In the genomic region with DNA sequence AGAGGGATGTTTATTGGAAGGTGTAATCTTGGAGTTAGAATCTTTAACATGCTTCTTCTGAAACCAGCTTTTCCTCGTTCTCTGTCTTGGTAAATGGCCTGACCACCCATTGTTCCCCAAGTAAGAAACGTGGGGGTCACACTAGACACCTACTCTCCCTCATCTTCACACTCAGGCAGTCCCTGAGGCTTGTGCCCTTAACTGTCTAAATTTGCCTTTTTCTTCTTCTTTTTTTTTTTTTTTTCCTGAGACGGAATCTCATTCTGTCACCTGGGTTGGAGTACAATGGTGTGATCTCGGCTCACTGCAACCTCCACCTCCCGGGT, we compare ENCODE assay signal across 17 cellular contexts. TPM values are rescaled to one million over a fixed set of nuclear protein-coding genes. Genes with fewer than 3 reads are reported as not detected.
DNase-seq lines count a peak whose midpoint lies in the region; ATAC-seq and TF ChIP-seq lines count a peak whose summit lies in the region.
"Had no signal": no experiment of that assay in that cellular context is flagged by ENCODE, and none has a peak within 500 bp of the region (broad histone marks: within the 10 kb centered on the region; RNA-seq: fewer than 3 reads in every experiment).

No MANE protein-coding gene starts in this region.

- H3K27me3 ChIP-seq in tibial artery, result peaks cover 0 to 6% of the 10 kb centered on the region in 2 donors
- H3K27me3 ChIP-seq: spleen, upper lobe of left lung had no signal

- H3K4me1 ChIP-seq in HEK293 (ENCODE audit: control insufficient read depth, insufficient read depth, low read length) (no peaks in the 10 kb centered on the region), tibial artery (peaks cover 0 to 6% (median 5%) of the 10 kb centered on the region in 4 donors)

- peaks cover 9% of the 10 kb centered on the region for H3K4me1 Mint-ChIP-seq in activated CD8-positive, alpha-beta T cell treated with anti-CD3 and anti-CD28 coated beads for 36 hours (ENCODE audit: low read depth)
- peaks cover 19% of the 10 kb centered on the region for H3K4me1 Mint-ChIP-seq in activated CD8-positive, alpha-beta T cell treated with anti-CD3 and anti-CD28 coated beads, Interleukin-2, amount 10 ng/mL, durations not matched to agents 7 days and 5 days (ENCODE audit: low read depth)
- H3K4me1 Mint-ChIP-seq in stimulated activated memory B cell treated with anti-CD40 and anti-IgM and Interleukin-4, amounts not matched to agents 10 μg/mL and 1 μg/mL and 100 μg/mL, for 72 hours, result peaks cover 46% of the 10 kb centered on the region

- DNase-seq in activated CD8-positive, alpha-beta T cell treated with anti-CD3 and anti-CD28 coated beads for 36 hours, result no peak
- DNase-seq in activated CD8-positive, alpha-beta T cell treated with anti-CD3 and anti-CD28 coated beads, Interleukin-2, amount 10 ng/mL, durations not matched to agents 7 days and 5 days, result no peak
- DNase-seq in NCI-H1417 (lab: John Stamatoyannopoulos, UW) (no peak), activated T-cell treated with anti-CD3 and anti-CD28 coated beads for 4 hours (no peak), tibial artery (no peak)
- DNase-seq: NCI-H1436 treated with DMSO at 0.1 percent for 48 hours, NCI-H526 treated with DMSO at 0.1 percent for 48 hours, spleen had no signal

- peak; percentile 36 for TF ChIP-seq CTCF in activated CD8-positive, alpha-beta T cell treated with anti-CD3 and anti-CD28 coated beads for 36 hours (IDR thresholded peaks at IDR 0.05)
- no peak for TF ChIP-seq CTCF in HEK293 (tag by site-specific recombination; IDR thresholded peaks at IDR 0.05)
- peak; percentile 52; the same call in 1 of the 2 replicates for TF ChIP-seq CTCF in VCaP (conservative IDR thresholded peaks at IDR 0.05)
- no peak for TF ChIP-seq CTCF in tibial artery (IDR thresholded peaks at IDR 0.05)

- H3K4me3 ChIP-seq in HEK293 (ENCODE audit: low read depth, low read length) (no peak overlapping the region), tibial artery (no peak overlapping the region)
- H3K4me3 ChIP-seq: A549, upper lobe of left lung had no signal

- H3K36me3 ChIP-seq in HEK293 (ENCODE audit: control insufficient read depth in 2 of 2, insufficient read depth in 1 of 2, low read length in 2 of 2) (no peaks in the 10 kb centered on the region), tibial artery (no peaks in the 10 kb centered on the region)
- H3K36me3 ChIP-seq: spleen, upper lobe of left lung had no signal

- POLR2A ChIA-PET in activated CD8-positive, alpha-beta T cell treated with anti-CD3 and anti-CD28 coated beads for 36 hours (lab: Charles Lee), result interaction anchor here (1.3 kb wide), 1 partner anchor 248 kb away, joined by 4 read pairs; no protein-coding TSS in a partner anchor
- POLR2A ChIA-PET in activated CD8-positive, alpha-beta T cell treated with anti-CD3 and anti-CD28 coated beads, Interleukin-2, amount 10 ng/mL, durations not matched to agents 7 days and 5 days (lab: Charles Lee), result no interaction called here
- POLR2A ChIA-PET in HEK293 (lab: Yijun Ruan, JAX), result interaction anchor here (0.7 to 1.3 kb wide), 3 partner anchors 61 to 247 kb away, joined by 3 to 8 read pairs (median 6); no protein-coding TSS in a partner anchor

- peaks cover 2% of the 10 kb centered on the region for H3K36me3 Mint-ChIP-seq in activated CD8-positive, alpha-beta T cell treated with anti-CD3 and anti-CD28 coated beads for 36 hours (ENCODE audit: low read depth)
- H3K36me3 Mint-ChIP-seq in activated CD8-positive, alpha-beta T cell treated with anti-CD3 and anti-CD28 coated beads, Interleukin-2, amount 10 ng/mL, durations not matched to agents 7 days and 5 days (ENCODE audit: low read depth), result peaks cover 3% of the 10 kb centered on the region
- H3K36me3 Mint-ChIP-seq in stimulated activated memory B cell treated with anti-CD40 and anti-IgM and Interleukin-4, amounts not matched to agents 10 μg/mL and 1 μg/mL and 100 μg/mL, for 72 hours, result no peaks in the 10 kb centered on the region
- H3K36me3 Mint-ChIP-seq: CD8-positive, alpha-beta memory T cell had no signal

- H3K27ac Mint-ChIP-seq in activated CD8-positive, alpha-beta T cell treated with anti-CD3 and anti-CD28 coated beads for 36 hours, result no peak overlapping the region
- H3K27ac Mint-ChIP-seq in activated CD8-positive, alpha-beta T cell treated with anti-CD3 and anti-CD28 coated beads, Interleukin-2, amount 10 ng/mL, durations not matched to agents 7 days and 5 days, result no peak overlapping the region
- peak overlapping the region; percentile 68 for H3K27ac Mint-ChIP-seq in stimulated activated memory B cell treated with anti-CD40 and anti-IgM and Interleukin-4, amounts not matched to agents 10 μg/mL and 1 μg/mL and 100 μg/mL, for 72 hours
- H3K27ac Mint-ChIP-seq: activated CD4-positive, alpha-beta T cell treated with anti-CD3 and anti-CD28 coated beads, Interleukin-2, amount 10 ng/mL, durations not matched to agents 24 days and 14 days; activated CD8-positive, alpha-beta memory T cell treated with anti-CD3 and anti-CD28 coated beads, Interleukin-2, amount 10 ng/mL, durations not matched to agents 7 days and 5 days had no signal

- ATAC-seq in activated CD8-positive, alpha-beta T cell treated with anti-CD3 and anti-CD28 coated beads for 36 hours, result no peak
- no peak for ATAC-seq in activated CD8-positive, alpha-beta T cell treated with anti-CD3 and anti-CD28 coated beads, Interleukin-2, amount 10 ng/mL, durations not matched to agents 7 days and 5 days
- ATAC-seq in stimulated activated memory B cell treated with anti-CD40 and anti-IgM and Interleukin-4, amounts not matched to agents 10 μg/mL and 1 μg/mL and 100 μg/mL, for 72 hours, result peak; percentile 43

- intact Hi-C loops in activated CD8-positive, alpha-beta T cell treated with anti-CD3 and anti-CD28 coated beads for 36 hours (cut with micrococcal nuclease), result loop anchor here (1.0 kb wide), 1 partner anchor 248 kb away; no protein-coding TSS in a partner anchor
- intact Hi-C loops in tibial artery (cut with DNase I; ENCODE audit: low total_unique reads), result loop anchor here (1.0 kb wide), 1 partner anchor 247 kb away; no protein-coding TSS in a partner anchor

- peaks cover 2% of the 10 kb centered on the region for H3K27me3 Mint-ChIP-seq in activated CD8-positive, alpha-beta T cell treated with anti-CD3 and anti-CD28 coated beads for 36 hours
- H3K27me3 Mint-ChIP-seq in activated CD8-positive, alpha-beta T cell treated with anti-CD3 and anti-CD28 coated beads, Interleukin-2, amount 10 ng/mL, durations not matched to agents 7 days and 5 days (ENCODE audit: low read depth), result peaks cover 12% of the 10 kb centered on the region
- no peaks in the 10 kb centered on the region for H3K27me3 Mint-ChIP-seq in stimulated activated memory B cell treated with anti-CD40 and anti-IgM and Interleukin-4, amounts not matched to agents 10 μg/mL and 1 μg/mL and 100 μg/mL, for 72 hours
- H3K27me3 Mint-ChIP-seq: activated CD8-positive, alpha-beta memory T cell treated with anti-CD3 and anti-CD28 coated beads, Interleukin-2, amount 10 ng/mL, durations not matched to agents 7 days and 5 days had no signal

- H3K27ac ChIP-seq in HEK293 (ENCODE audit: extremely low read depth, low read depth, low read length) (no peak overlapping the region), VCaP (no peak overlapping the region), tibial artery (no peak overlapping the region)
- H3K27ac ChIP-seq: HL-60, spleen, upper lobe of left lung had no signal

- H3K9me3 ChIP-seq in HEK293 (ENCODE audit: control insufficient read depth, insufficient read depth, low read depth, low read length), result no peaks in the 10 kb centered on the region
- no peaks in the 10 kb centered on the region for H3K9me3 ChIP-seq in tibial artery

- peaks cover 4% of the 10 kb centered on the region for H3K9me3 Mint-ChIP-seq in activated CD8-positive, alpha-beta T cell treated with anti-CD3 and anti-CD28 coated beads for 36 hours
- peaks cover 6% of the 10 kb centered on the region for H3K9me3 Mint-ChIP-seq in activated CD8-positive, alpha-beta T cell treated with anti-CD3 and anti-CD28 coated beads, Interleukin-2, amount 10 ng/mL, durations not matched to agents 7 days and 5 days (ENCODE audit: insufficient read depth)
- peaks cover 3% of the 10 kb centered on the region for H3K9me3 Mint-ChIP-seq in stimulated activated memory B cell treated with anti-CD40 and anti-IgM and Interleukin-4, amounts not matched to agents 10 μg/mL and 1 μg/mL and 100 μg/mL, for 72 hours
- H3K9me3 Mint-ChIP-seq: activated CD4-positive, alpha-beta T cell treated with anti-CD3 and anti-CD28 coated beads, Interleukin-2, amount 10 ng/mL, durations not matched to agents 24 days and 14 days had no signal

- no peak overlapping the region for H3K4me3 Mint-ChIP-seq in activated CD8-positive, alpha-beta T cell treated with anti-CD3 and anti-CD28 coated beads for 36 hours
- no peak overlapping the region for H3K4me3 Mint-ChIP-seq in activated CD8-positive, alpha-beta T cell treated with anti-CD3 and anti-CD28 coated beads, Interleukin-2, amount 10 ng/mL, durations not matched to agents 7 days and 5 days
- H3K4me3 Mint-ChIP-seq in stimulated activated memory B cell treated with anti-CD40 and anti-IgM and Interleukin-4, amounts not matched to agents 10 μg/mL and 1 μg/mL and 100 μg/mL, for 72 hours, result peak overlapping the region; percentile 55
- H3K4me3 Mint-ChIP-seq: activated CD4-positive, alpha-beta T cell treated with anti-CD3 and anti-CD28 coated beads, Interleukin-2, amount 10 ng/mL, durations not matched to agents 24 days and 14 days; activated CD8-positive, alpha-beta memory T cell treated with anti-CD3 and anti-CD28 coated beads, Interleukin-2, amount 10 ng/mL, durations not matched to agents 7 days and 5 days; CD8-positive, alpha-beta memory T cell had no signal

- CTCF ChIA-PET in activated CD8-positive, alpha-beta T cell treated with anti-CD3 and anti-CD28 coated beads for 36 hours (lab: Charles Lee), result interaction anchor here (0.6 to 4.6 kb wide), 32 partner anchors 12 to 285 kb away, joined by 3 to 70 read pairs (median 4); a partner anchor contains a TSS
- CTCF ChIA-PET in activated CD8-positive, alpha-beta T cell treated with anti-CD3 and anti-CD28 coated beads, Interleukin-2, amount 10 ng/mL, durations not matched to agents 7 days and 5 days (lab: Charles Lee), result interaction anchor here (0.7 to 3.9 kb wide), 21 partner anchors 12 to 434 kb away, joined by 3 to 47 read pairs (median 4); no protein-coding TSS in a partner anchor
- CTCF ChIA-PET in HEK293 (lab: Yijun Ruan, JAX), result interaction anchor here (0.6 to 5.6 kb wide), 29 partner anchors 9 to 1860 kb away, joined by 3 to 135 read pairs (median 4); no protein-coding TSS in a partner anchor

TF ChIP-seq in HEK293, 187 proteins besides CTCF, POLR2A, EP300 and RAD21 (continues in another document):
- TF ChIP-seq ZNF140 (tag by site-specific recombination; IDR thresholded peaks at IDR 0.05), result no peak

RNA-seq across cellular contexts. Expression of a gene that starts 16.2 kb away (rescaled TPM):
- 10 to 100 TPM; 20.5 to 22.7 TPM for total RNA-seq in activated CD8-positive, alpha-beta T cell treated with anti-CD3 and anti-CD28 coated beads for 36 hours
- total RNA-seq in activated CD8-positive, alpha-beta T cell treated with anti-CD3 and anti-CD28 coated beads, Interleukin-2, amount 10 ng/mL, durations not matched to agents 7 days and 5 days, result 10 to 100 TPM; 19.1 to 20.1 TPM

Comparison
In these comparisons a context has a peak if more than half of its experiments do, and no peak if none do; other contexts are left out.
1. CTCF ChIP-seq: peak in activated CD8-positive, alpha-beta T cell treated with anti-CD3 and anti-CD28 coated beads for 36 hours (single experiment) and VCaP (single experiment); none in HEK293 (single experiment) and tibial artery (0 of 2).